ENCODE assay signal across 1 cellular context in the genomic region with DNA sequence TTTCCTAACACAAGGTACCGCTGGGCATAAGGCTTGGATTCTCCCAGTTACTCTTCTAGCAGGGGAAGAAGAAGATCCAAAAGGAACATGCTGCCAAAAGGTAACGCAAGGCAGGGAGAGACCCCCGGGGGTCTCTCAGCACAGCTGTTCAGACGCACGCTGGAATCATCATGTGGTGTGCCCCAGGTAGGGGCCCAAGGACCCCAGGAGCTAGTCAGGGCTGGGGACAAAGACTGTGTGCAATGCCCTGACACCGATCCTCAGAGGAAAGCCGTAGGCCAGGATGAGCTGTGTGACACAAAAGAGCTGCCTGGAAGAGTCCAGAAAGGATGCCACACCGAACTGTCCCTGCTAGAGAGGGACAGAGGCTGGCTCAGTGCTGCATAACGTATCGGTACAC.
TF ChIP-seq lines count a peak whose summit lies in the region.

No MANE protein-coding gene starts in this region.

TF ChIP-seq in WTC11, 78 proteins besides CTCF, POLR2A, EP300 and RAD21:
- TF ChIP-seq, protein P1, sequence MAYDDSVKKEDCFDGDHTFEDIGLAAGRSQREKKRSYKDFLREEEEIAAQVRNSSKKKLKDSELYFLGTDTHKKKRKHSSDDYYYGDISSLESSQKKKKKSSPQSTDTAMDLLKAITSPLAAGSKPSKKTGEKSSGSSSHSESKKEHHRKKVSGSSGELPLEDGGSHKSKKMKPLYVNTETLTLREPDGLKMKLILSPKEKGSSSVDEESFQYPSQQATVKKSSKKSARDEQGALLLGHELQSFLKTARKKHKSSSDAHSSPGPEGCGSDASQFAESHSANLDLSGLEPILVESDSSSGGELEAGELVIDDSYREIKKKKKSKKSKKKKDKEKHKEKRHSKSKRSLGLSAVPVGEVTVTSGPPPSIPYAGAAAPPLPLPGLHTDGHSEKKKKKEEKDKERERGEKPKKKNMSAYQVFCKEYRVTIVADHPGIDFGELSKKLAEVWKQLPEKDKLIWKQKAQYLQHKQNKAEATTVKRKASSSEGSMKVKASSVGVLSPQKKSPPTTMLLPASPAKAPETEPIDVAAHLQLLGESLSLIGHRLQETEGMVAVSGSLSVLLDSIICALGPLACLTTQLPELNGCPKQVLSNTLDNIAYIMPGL (CRISPR knock-in tag; IDR thresholded peaks at IDR 0.05) = no peak
- TF ChIP-seq HMGA2 (CRISPR knock-in tag; IDR thresholded peaks at IDR 0.05) (no peak), IRF2 (CRISPR knock-in tag; IDR thresholded peaks at IDR 0.05; ENCODE audit: borderline replicate concordance, low read depth) (no peak), PRRX2 (CRISPR knock-in tag; IDR thresholded peaks at IDR 0.05) (no peak), ZNF263 (CRISPR knock-in tag; IDR thresholded peaks at IDR 0.05; ENCODE audit: low read depth) (no peak), CBFB (CRISPR knock-in tag; IDR thresholded peaks at IDR 0.05; ENCODE audit: low read depth) (no peak), FOXP1 (CRISPR knock-in tag; IDR thresholded peaks at IDR 0.05; ENCODE audit: borderline replicate concordance) (no peak), ZNF138 (CRISPR knock-in tag; conservative IDR thresholded peaks at IDR 0.05) (no peak), ZBTB21 (CRISPR knock-in tag; IDR thresholded peaks at IDR 0.05; ENCODE audit: borderline replicate concordance) (no peak), SOX15 (CRISPR knock-in tag; IDR thresholded peaks at IDR 0.05) (no peak), ZNF671 (CRISPR knock-in tag; IDR thresholded peaks at IDR 0.05) (no peak), ZNF121 (CRISPR knock-in tag; IDR thresholded peaks at IDR 0.05) (no peak)
- TF ChIP-seq, protein P2, sequence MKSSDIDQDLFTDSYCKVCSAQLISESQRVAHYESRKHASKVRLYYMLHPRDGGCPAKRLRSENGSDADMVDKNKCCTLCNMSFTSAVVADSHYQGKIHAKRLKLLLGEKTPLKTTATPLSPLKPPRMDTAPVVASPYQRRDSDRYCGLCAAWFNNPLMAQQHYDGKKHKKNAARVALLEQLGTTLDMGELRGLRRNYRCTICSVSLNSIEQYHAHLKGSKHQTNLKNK (CRISPR knock-in tag; IDR thresholded peaks at IDR 0.05) = no peak
- TF ChIP-seq, protein P3, sequence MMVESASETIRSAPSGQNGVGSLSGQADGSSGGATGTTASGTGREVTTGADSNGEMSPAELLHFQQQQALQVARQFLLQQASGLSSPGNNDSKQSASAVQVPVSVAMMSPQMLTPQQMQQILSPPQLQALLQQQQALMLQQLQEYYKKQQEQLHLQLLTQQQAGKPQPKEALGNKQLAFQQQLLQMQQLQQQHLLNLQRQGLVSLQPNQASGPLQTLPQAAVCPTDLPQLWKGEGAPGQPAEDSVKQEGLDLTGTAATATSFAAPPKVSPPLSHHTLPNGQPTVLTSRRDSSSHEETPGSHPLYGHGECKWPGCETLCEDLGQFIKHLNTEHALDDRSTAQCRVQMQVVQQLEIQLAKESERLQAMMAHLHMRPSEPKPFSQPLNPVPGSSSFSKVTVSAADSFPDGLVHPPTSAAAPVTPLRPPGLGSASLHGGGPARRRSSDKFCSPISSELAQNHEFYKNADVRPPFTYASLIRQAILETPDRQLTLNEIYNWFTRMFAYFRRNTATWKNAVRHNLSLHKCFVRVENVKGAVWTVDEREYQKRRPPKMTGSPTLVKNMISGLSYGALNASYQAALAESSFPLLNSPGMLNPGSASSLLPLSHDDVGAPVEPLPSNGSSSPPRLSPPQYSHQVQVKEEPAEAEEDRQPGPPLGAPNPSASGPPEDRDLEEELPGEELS (CRISPR knock-in tag; IDR thresholded peaks at IDR 0.05) = no peak
- TF ChIP-seq, protein P4, sequence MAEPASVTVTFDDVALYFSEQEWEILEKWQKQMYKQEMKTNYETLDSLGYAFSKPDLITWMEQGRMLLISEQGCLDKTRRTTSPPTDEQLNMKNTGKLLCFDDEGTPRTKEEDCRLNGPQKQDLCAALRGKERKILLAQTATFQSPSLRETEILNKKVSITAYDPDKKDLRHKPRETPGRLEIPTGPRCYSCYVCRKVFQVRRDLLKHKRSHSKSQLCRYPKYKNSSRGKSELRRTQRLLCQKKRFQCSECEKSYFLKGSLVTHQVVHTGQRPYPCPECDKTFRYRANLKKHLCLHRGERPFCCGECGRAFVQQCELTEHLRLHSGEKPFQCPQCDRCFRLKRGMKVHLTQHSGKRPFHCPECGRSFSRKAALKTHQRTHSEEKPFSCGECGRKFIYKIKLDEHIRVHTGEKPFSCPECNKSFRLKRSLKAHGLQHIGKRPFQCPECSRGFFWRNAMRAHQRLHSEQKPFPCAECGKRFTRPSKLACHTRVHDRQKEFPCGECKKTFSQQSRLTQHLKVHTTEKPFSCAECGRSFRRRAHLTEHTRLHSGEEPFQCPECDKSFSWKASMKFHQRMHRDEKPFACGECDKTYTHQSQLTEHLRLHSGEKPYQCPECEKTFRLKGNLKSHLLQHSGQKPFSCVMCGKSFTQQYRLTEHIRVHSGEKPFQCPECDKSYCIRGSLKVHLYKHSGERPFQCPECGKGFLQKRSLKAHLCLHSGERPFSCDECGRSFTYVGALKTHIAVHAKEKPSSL (CRISPR knock-in tag; conservative IDR thresholded peaks at IDR 0.05) = no peak
- TF ChIP-seq, protein P5, sequence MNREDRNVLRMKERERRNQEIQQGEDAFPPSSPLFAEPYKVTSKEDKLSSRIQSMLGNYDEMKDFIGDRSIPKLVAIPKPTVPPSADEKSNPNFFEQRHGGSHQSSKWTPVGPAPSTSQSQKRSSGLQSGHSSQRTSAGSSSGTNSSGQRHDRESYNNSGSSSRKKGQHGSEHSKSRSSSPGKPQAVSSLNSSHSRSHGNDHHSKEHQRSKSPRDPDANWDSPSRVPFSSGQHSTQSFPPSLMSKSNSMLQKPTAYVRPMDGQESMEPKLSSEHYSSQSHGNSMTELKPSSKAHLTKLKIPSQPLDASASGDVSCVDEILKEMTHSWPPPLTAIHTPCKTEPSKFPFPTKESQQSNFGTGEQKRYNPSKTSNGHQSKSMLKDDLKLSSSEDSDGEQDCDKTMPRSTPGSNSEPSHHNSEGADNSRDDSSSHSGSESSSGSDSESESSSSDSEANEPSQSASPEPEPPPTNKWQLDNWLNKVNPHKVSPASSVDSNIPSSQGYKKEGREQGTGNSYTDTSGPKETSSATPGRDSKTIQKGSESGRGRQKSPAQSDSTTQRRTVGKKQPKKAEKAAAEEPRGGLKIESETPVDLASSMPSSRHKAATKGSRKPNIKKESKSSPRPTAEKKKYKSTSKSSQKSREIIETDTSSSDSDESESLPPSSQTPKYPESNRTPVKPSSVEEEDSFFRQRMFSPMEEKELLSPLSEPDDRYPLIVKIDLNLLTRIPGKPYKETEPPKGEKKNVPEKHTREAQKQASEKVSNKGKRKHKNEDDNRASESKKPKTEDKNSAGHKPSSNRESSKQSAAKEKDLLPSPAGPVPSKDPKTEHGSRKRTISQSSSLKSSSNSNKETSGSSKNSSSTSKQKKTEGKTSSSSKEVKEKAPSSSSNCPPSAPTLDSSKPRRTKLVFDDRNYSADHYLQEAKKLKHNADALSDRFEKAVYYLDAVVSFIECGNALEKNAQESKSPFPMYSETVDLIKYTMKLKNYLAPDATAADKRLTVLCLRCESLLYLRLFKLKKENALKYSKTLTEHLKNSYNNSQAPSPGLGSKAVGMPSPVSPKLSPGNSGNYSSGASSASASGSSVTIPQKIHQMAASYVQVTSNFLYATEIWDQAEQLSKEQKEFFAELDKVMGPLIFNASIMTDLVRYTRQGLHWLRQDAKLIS (CRISPR knock-in tag; IDR thresholded peaks at IDR 0.05; ENCODE audit: borderline replicate concordance) = no peak
